In the genomic region with DNA sequence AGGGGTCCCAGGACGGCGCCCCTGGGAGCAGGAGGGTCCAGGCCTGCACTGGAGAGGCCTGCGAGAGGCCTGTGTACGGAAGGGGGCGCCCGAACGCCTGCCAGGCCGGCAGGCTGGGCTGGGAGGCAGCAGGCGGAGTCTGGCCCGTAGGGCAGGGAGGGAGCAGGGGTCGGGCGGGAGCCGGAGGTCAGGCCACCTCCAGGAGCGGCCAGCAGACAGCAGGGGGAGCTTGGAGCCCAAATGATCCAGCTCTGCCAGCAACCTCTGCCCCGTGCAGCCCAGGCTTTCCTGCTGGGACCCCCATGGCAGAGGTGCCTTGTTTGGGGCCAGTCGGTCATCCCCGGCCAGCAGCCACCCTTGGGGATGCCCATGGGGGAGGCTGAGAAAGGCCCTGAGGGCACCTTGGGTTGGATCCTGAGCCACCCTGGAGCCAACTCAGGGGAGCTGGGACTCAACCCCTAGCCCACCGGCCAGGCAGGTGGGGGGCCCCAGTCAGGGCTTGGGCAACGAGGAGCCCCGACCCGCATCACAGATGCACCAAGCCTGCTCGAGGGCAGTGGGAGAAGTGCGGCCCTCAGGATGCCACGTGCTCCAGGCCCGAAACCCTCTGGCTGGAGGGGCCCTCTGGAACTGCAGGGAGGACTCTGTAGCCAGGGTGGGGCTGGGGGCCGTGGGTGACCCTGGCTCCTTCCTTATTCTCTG, we compare ENCODE assay signal across 9 cellular contexts. TPM values are rescaled to one million over a fixed set of nuclear protein-coding genes. Genes with fewer than 3 reads are reported as not detected.
A peak's percentile ranks its signal among the peaks of the same experiment; 100 is the strongest.
DNase-seq lines count a peak whose midpoint lies in the region; ATAC-seq and TF ChIP-seq lines count a peak whose summit lies in the region.
"Had no signal": no experiment of that assay in that cellular context is flagged by ENCODE, and none has a peak within 500 bp of the region (broad histone marks: within the 10 kb centered on the region; RNA-seq: fewer than 3 reads in every experiment).

No MANE protein-coding gene starts in this region.

- no peak overlapping the region for H3K27ac Mint-ChIP-seq in glutamatergic neuron (ENCODE audit: unreplicated experiment)
- no peak overlapping the region for H3K27ac Mint-ChIP-seq in activated CD4-positive, alpha-beta T cell treated with anti-CD3 and anti-CD28 coated beads, Interleukin-2, amount 10 ng/mL, durations not matched to agents 7 days and 5 days

- no peaks in the 10 kb centered on the region for H3K79me2 ChIP-seq in OCI-LY3 (ENCODE audit: low read length)

- H3K4me1 ChIP-seq in OCI-LY3 (ENCODE audit: low read length) (no peaks in the 10 kb centered on the region), psoas muscle (no peaks in the 10 kb centered on the region)

- CTCF ChIA-PET in activated CD4-positive, alpha-beta T cell treated with anti-CD3 and anti-CD28 coated beads, Interleukin-2, amount 10 ng/mL, durations not matched to agents 7 days and 5 days (lab: Charles Lee) = interaction anchor here (0.6 to 1.7 kb wide), 2 partner anchors 131 to 410 kb away, joined by 3 to 4 read pairs; no protein-coding TSS in a partner anchor

- TF ChIP-seq CTCF in GM20000 (IDR thresholded peaks at IDR 0.05; ENCODE audit: extremely low read depth, missing control alignments) = peak; percentile 49
- peak; percentile 62 for TF ChIP-seq CTCF in OCI-LY3 (IDR thresholded peaks at IDR 0.05; ENCODE audit: low read depth, low read length)
- TF ChIP-seq CTCF in glutamatergic neuron (IDR thresholded peaks at IDR 0.05; ENCODE audit: partially characterized antibody, unreplicated experiment) = peak; percentile 78
- peak; percentile 28 for TF ChIP-seq CTCF in psoas muscle (IDR thresholded peaks at IDR 0.05)

- H3K36me3 ChIP-seq in OCI-LY3 (replicated peaks; ENCODE audit: low read depth, low read length) (no peaks in the 10 kb centered on the region), psoas muscle (ENCODE audit: insufficient read depth in 1 of 2, low read depth in 1 of 2) (no peaks in the 10 kb centered on the region)

- H3K9me3 ChIP-seq in OCI-LY3 (ENCODE audit: insufficient read depth, low read length) (no peaks in the 10 kb centered on the region), psoas muscle (no peaks in the 10 kb centered on the region)

- POLR2A ChIA-PET in activated CD4-positive, alpha-beta T cell treated with anti-CD3 and anti-CD28 coated beads, Interleukin-2, amount 10 ng/mL, durations not matched to agents 7 days and 5 days (lab: Charles Lee) = no interaction called here

- H3K36me3 Mint-ChIP-seq in glutamatergic neuron (ENCODE audit: unreplicated experiment) = peaks cover 5% of the 10 kb centered on the region
- no peaks in the 10 kb centered on the region for H3K36me3 Mint-ChIP-seq in activated CD4-positive, alpha-beta T cell treated with anti-CD3 and anti-CD28 coated beads, Interleukin-2, amount 10 ng/mL, durations not matched to agents 7 days and 5 days (ENCODE audit: low read depth)

- H3K27ac ChIP-seq in OCI-LY3 (ENCODE audit: low read length) = no peak overlapping the region
- no peak overlapping the region for H3K27ac ChIP-seq in psoas muscle

- DNase-seq in GM20000 (ENCODE audit: low spot score) = peak; percentile 77
- DNase-seq in glutamatergic neuron = peak; percentile 95
- DNase-seq in psoas muscle = peak; percentile 28 to 66
- no peak for DNase-seq in GF-D8 (lab: John Stamatoyannopoulos, UW)
- no peak for DNase-seq in activated CD4-positive, alpha-beta T cell treated with anti-CD3 and anti-CD28 coated beads, Interleukin-2, amount 10 ng/mL, durations not matched to agents 7 days and 5 days
- DNase-seq: left cardiac atrium had no signal

- H3K27me3 Mint-ChIP-seq in glutamatergic neuron (ENCODE audit: unreplicated experiment) = peaks cover 10% of the 10 kb centered on the region
- no peaks in the 10 kb centered on the region for H3K27me3 Mint-ChIP-seq in activated CD4-positive, alpha-beta T cell treated with anti-CD3 and anti-CD28 coated beads, Interleukin-2, amount 10 ng/mL, durations not matched to agents 7 days and 5 days

- H3K4me3 Mint-ChIP-seq in glutamatergic neuron (ENCODE audit: unreplicated experiment) = no peak overlapping the region
- H3K4me3 Mint-ChIP-seq in activated CD4-positive, alpha-beta T cell treated with anti-CD3 and anti-CD28 coated beads, Interleukin-2, amount 10 ng/mL, durations not matched to agents 7 days and 5 days = no peak overlapping the region

- intact Hi-C loops in psoas muscle (cut with DNase I) = loop anchor here in 1 of 2 donors (5.0 kb wide), 1 partner anchor 48 kb away; no protein-coding TSS in a partner anchor

- ATAC-seq in psoas muscle = peak in 1 of 4 donors; percentile 34
- no peak for ATAC-seq in GM18867 (IDR thresholded peaks at IDR 0.05; ENCODE audit: unreplicated experiment)
- no peak for ATAC-seq in HG02798 (IDR thresholded peaks at IDR 0.05; ENCODE audit: poor library complexity, unreplicated experiment)

- WGBS in psoas muscle, 3 donors = 72 to 84% (median 77%) methylated on average over 20 to 26 of the region's 26 CpGs

- no peak overlapping the region for H3K4me2 ChIP-seq in OCI-LY3 (ENCODE audit: low read length)

- no peaks in the 10 kb centered on the region for H3K4me1 Mint-ChIP-seq in glutamatergic neuron (ENCODE audit: low read depth, unreplicated experiment)
- no peaks in the 10 kb centered on the region for H3K4me1 Mint-ChIP-seq in activated CD4-positive, alpha-beta T cell treated with anti-CD3 and anti-CD28 coated beads, Interleukin-2, amount 10 ng/mL, durations not matched to agents 7 days and 5 days

- H2AFZ ChIP-seq in OCI-LY3 (ENCODE audit: low read depth, low read length) = no peak overlapping the region

- no peak overlapping the region for H3K9ac ChIP-seq in OCI-LY3 (ENCODE audit: low read length)

- no peaks in the 10 kb centered on the region for H4K20me1 ChIP-seq in OCI-LY3 (ENCODE audit: insufficient read depth, low read length)

- H3K27me3 ChIP-seq in OCI-LY3 (ENCODE audit: low read depth, low read length) = peaks cover 25% of the 10 kb centered on the region
- peaks cover 0 to 6% (median 3%) of the 10 kb centered on the region in 3 donors for H3K27me3 ChIP-seq in psoas muscle (ENCODE audit: insufficient read depth in 3 of 3, low read length in 2 of 3)

- H3K4me3 ChIP-seq in OCI-LY3 (ENCODE audit: low read length) = no peak overlapping the region
- no peak overlapping the region for H3K4me3 ChIP-seq in psoas muscle

- no peaks in the 10 kb centered on the region for H3K9me3 Mint-ChIP-seq in glutamatergic neuron (ENCODE audit: unreplicated experiment)
- H3K9me3 Mint-ChIP-seq in activated CD4-positive, alpha-beta T cell treated with anti-CD3 and anti-CD28 coated beads, Interleukin-2, amount 10 ng/mL, durations not matched to agents 7 days and 5 days = no peaks in the 10 kb centered on the region

RNA-seq across cellular contexts. Expression of gene SYT8, which starts 9.6 kb away (rescaled TPM):
- total RNA-seq in glutamatergic neuron (ENCODE audit: unreplicated experiment) (not detected), psoas muscle (under 1 TPM in 1 of 4 donors, not detected in 3; 0.28 TPM)
- under 1 TPM in 2 of 3 donors, not detected in 1; 0.04 to 0.06 TPM for polyA plus RNA-seq in psoas muscle
- not detected for total RNA-seq in activated CD4-positive, alpha-beta T cell treated with anti-CD3 and anti-CD28 coated beads, Interleukin-2, amount 10 ng/mL, durations not matched to agents 7 days and 5 days
- total RNA-seq: left cardiac atrium had no signal

RNA-seq across cellular contexts. Expression of gene TNNI2, which starts 13.6 kb away (rescaled TPM):
- total RNA-seq in glutamatergic neuron (ENCODE audit: unreplicated experiment) = not detected
- total RNA-seq in psoas muscle = 1,000 to 10,000 TPM in 3 of 4 donors, 100 to 1,000 TPM in 1; 985 to 3,047 (median 2,750) TPM
- 1,000 to 10,000 TPM; 1,614 to 6,537 (median 3,259) TPM for polyA plus RNA-seq in psoas muscle
- not detected for total RNA-seq in activated CD4-positive, alpha-beta T cell treated with anti-CD3 and anti-CD28 coated beads, Interleukin-2, amount 10 ng/mL, durations not matched to agents 7 days and 5 days

RNA-seq across cellular contexts. Expression of gene LSP1, which starts 27.7 kb away (rescaled TPM):
- total RNA-seq in glutamatergic neuron (ENCODE audit: unreplicated experiment) (2.5 TPM), psoas muscle (10 to 100 TPM; 14.4 to 27.1 (median 19.1) TPM)
- 10 to 100 TPM in 1 of 3 donors, 1 to 10 TPM in 2; 7.5 to 11.5 (median 9.4) TPM for polyA plus RNA-seq in psoas muscle
- 100 to 1,000 TPM; 668 to 687 TPM for total RNA-seq in activated CD4-positive, alpha-beta T cell treated with anti-CD3 and anti-CD28 coated beads, Interleukin-2, amount 10 ng/mL, durations not matched to agents 7 days and 5 days

Comparison
In these comparisons a context has a peak if more than half of its experiments do, and no peak if none do; other contexts are left out.
1. DNase-seq: peak in GM20000 (single experiment), glutamatergic neuron (single experiment) and psoas muscle (2 of 2); none in GF-D8 (single experiment) and activated CD4-positive, alpha-beta T cell treated with anti-CD3 and anti-CD28 coated beads, Interleukin-2, amount 10 ng/mL, durations not matched to agents 7 days and 5 days (single experiment).
2. CTCF ChIP-seq: peak in every context shown above with its lines; median percentile 78 in glutamatergic neuron; 62 in OCI-LY3; 49 in GM20000; 28 in psoas muscle.
3. RNA of gene TNNI2, which starts 13.6 kb away (total RNA-seq): 985 to 3,047 TPM in psoas muscle; not detected in glutamatergic neuron (single experiment) and not detected in activated CD4-positive, alpha-beta T cell treated with anti-CD3 and anti-CD28 coated beads, Interleukin-2, amount 10 ng/mL, durations not matched to agents 7 days and 5 days; every median in the first group is over 100 times any median in the second.
4. RNA of gene LSP1, which starts 27.7 kb away (total RNA-seq): 668 to 687 TPM in activated CD4-positive, alpha-beta T cell treated with anti-CD3 and anti-CD28 coated beads, Interleukin-2, amount 10 ng/mL, durations not matched to agents 7 days and 5 days; 14.4 to 27.1 TPM in psoas muscle and 2.5 TPM in glutamatergic neuron (single experiment); every median in the first group is over 10 times any median in the second.